11 cellular contexts compared by ENCODE assay signal in the genomic region with DNA sequence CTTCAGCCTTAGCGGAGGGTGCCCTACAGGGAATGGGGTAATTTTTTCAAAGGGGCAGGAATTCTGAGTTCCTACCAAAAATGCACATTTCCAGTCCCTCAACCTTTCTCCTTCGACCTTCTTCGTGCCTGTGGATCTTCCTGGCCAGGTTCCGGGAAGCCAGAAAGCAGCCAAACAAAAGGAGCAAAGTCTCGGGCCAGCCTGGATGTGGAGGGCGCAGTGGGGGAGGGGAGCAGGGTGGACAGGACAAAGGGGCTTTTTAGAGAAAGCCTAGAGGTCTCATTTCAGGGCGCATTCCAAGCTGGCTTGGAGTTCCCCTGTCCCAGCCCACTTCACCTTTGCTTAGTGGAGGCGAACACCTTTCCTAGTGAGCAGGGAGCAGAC. TPM values are rescaled to one million over a fixed set of nuclear protein-coding genes. Genes with fewer than 3 reads are reported as not detected.
DNase-seq lines count a peak whose midpoint lies in the region; ATAC-seq, FAIRE-seq and TF ChIP-seq lines count a peak whose summit lies in the region.
"Had no signal": no experiment of that assay in that cellular context is flagged by ENCODE, and none has a peak within 500 bp of the region (broad histone marks: within the 10 kb centered on the region; RNA-seq: fewer than 3 reads in every experiment).

No MANE protein-coding gene starts in this region.

- ATAC-seq in GM21381 (IDR thresholded peaks at IDR 0.05; ENCODE audit: unreplicated experiment): no peak
- no peak for ATAC-seq in GM19397 (IDR thresholded peaks at IDR 0.05; ENCODE audit: unreplicated experiment)

- DNase-seq in GM12891 (ENCODE audit: insufficient read length, low spot score) (peak; percentile 5), SJSA1 (ENCODE audit: low read depth in 1 of 2, low spot score in 2 of 2) (no peak), glutamatergic neuron (peak; percentile 43), prostate gland (ENCODE audit: low spot score) (no peak), D341Med (ENCODE audit: low spot score) (no peak), COR-L47 (lab: John Stamatoyannopoulos, UW) (no peak)

- H3K27ac ChIP-seq in SJSA1: no peak overlapping the region
- peak overlapping the region in 1 of 2 donors; percentile 6 for H3K27ac ChIP-seq in prostate gland

- intact Hi-C loops in prostate gland (cut with DNase I): no loop called here

- peaks cover 4% of the 10 kb centered on the region for H3K9me3 Mint-ChIP-seq in glutamatergic neuron (ENCODE audit: unreplicated experiment)

- peaks cover 33% of the 10 kb centered on the region for H3K4me1 ChIP-seq in SJSA1 (replicated peaks)
- no peaks in the 10 kb centered on the region for H3K4me1 ChIP-seq in prostate gland (replicated peaks)

- H3K36me3 ChIP-seq in SJSA1 (no peaks in the 10 kb centered on the region), prostate gland (no peaks in the 10 kb centered on the region)

- peaks cover 14% of the 10 kb centered on the region for H3K4me1 Mint-ChIP-seq in glutamatergic neuron (ENCODE audit: low read depth, unreplicated experiment)

- H3K4me3 Mint-ChIP-seq in glutamatergic neuron (ENCODE audit: unreplicated experiment): peak overlapping the region; percentile 71

- WGBS in prostate gland: 33% methylated on average over 8 of the region's 8 CpGs

- H3K4me3 ChIP-seq in SJSA1 (peak overlapping the region; percentile 44), prostate gland (peak overlapping the region; percentile 34 to 42)

- H3K27me3 Mint-ChIP-seq in glutamatergic neuron (ENCODE audit: unreplicated experiment): peaks cover 3% of the 10 kb centered on the region

- H3K27me3 ChIP-seq in SJSA1 (replicated peaks) (no peaks in the 10 kb centered on the region), prostate gland (replicated peaks; ENCODE audit: insufficient read depth) (no peaks in the 10 kb centered on the region)

- no peak for TF ChIP-seq POLR2A in GM12891 (IDR thresholded peaks at IDR 0.05; ENCODE audit: low read depth, low read length)
- TF ChIP-seq POLR2A in prostate gland (IDR thresholded peaks at IDR 0.05): no peak

- no peak for TF ChIP-seq CTCF in glutamatergic neuron (IDR thresholded peaks at IDR 0.05; ENCODE audit: partially characterized antibody, unreplicated experiment)
- TF ChIP-seq CTCF in prostate gland (IDR thresholded peaks at IDR 0.05): no peak

- FAIRE-seq in GM12891 (lab: Jason Lieb, UNC): peak; percentile 26

- H3K36me3 Mint-ChIP-seq in glutamatergic neuron (ENCODE audit: unreplicated experiment): no peaks in the 10 kb centered on the region

- no peaks in the 10 kb centered on the region for H3K9me3 ChIP-seq in SJSA1 (replicated peaks)
- no peaks in the 10 kb centered on the region for H3K9me3 ChIP-seq in prostate gland

- no peak overlapping the region for H3K27ac Mint-ChIP-seq in glutamatergic neuron (ENCODE audit: unreplicated experiment)

TF ChIP-seq in GM12891, 5 proteins besides CTCF, POLR2A, EP300 and RAD21:
- no peak for TF ChIP-seq SPI1 (IDR thresholded peaks at IDR 0.05; ENCODE audit: low read depth, low read length)
- TF ChIP-seq PAX5 (IDR thresholded peaks at IDR 0.05; ENCODE audit: insufficient read depth, low read length, severe bottlenecking): no peak
- no peak for TF ChIP-seq TAF1 (IDR thresholded peaks at IDR 0.05; ENCODE audit: low read depth, low read length)
- TF ChIP-seq POLR2AphosphoS5 (IDR thresholded peaks at IDR 0.05; ENCODE audit: low read depth, low read length): no peak
- no peak for TF ChIP-seq POU2F2 (IDR thresholded peaks at IDR 0.05; ENCODE audit: low read depth, low read length)
TF ChIP-seq in GM12891: peak in this region for 0.

RNA-seq across cellular contexts. Expression of a gene that starts 2.9 kb away (rescaled TPM):
- 4.5 TPM for polyA plus RNA-seq in GM12891 (2012; ENCODE audit: low read depth, missing spikeins)
- total RNA-seq in SJSA1 (2014; rRNA removed; shearing (Covaris generic)): 0.72 and 5.5 TPM in 2 replicates
- 2.4 TPM for total RNA-seq in glutamatergic neuron (ENCODE audit: unreplicated experiment)
- total RNA-seq in prostate gland: 10 to 100 TPM in 1 of 2 donors, 1 to 10 TPM in 1; 7.4 to 27.1 TPM
- total RNA-seq: T-helper 2 cell treated with Interferon-gamma antibody and Interleukin-4, amounts not matched to agents 100 ng/mL and 5 ng/mL, for 36 hours had no signal

RNA-seq across cellular contexts. Expression of a gene that starts 19.0 kb away (rescaled TPM):
- polyA plus RNA-seq in GM12891 (2012; ENCODE audit: low read depth, missing spikeins): not detected
- not detected in 2 replicates for total RNA-seq in SJSA1 (2014; rRNA removed; shearing (Covaris generic))
- total RNA-seq in glutamatergic neuron (ENCODE audit: unreplicated experiment) (not detected), prostate gland (1 to 10 TPM in 1 of 2 donors, not detected in 1; 1.2 TPM)
- total RNA-seq: dermis blood vessel endothelial cell; HT-29; T-helper 2 cell treated with Interferon-gamma antibody and Interleukin-4, amounts not matched to agents 100 ng/mL and 5 ng/mL, for 36 hours had no signal

Comparison
In these comparisons a context has a peak if more than half of its experiments do, and no peak if none do; other contexts are left out.
1. DNase-seq: peak in GM12891 (single experiment) and glutamatergic neuron (single experiment); none in SJSA1 (0 of 2), prostate gland (single experiment), D341Med (single experiment) and COR-L47 (single experiment).